8 cellular contexts compared by ENCODE assay signal in the genomic region with DNA sequence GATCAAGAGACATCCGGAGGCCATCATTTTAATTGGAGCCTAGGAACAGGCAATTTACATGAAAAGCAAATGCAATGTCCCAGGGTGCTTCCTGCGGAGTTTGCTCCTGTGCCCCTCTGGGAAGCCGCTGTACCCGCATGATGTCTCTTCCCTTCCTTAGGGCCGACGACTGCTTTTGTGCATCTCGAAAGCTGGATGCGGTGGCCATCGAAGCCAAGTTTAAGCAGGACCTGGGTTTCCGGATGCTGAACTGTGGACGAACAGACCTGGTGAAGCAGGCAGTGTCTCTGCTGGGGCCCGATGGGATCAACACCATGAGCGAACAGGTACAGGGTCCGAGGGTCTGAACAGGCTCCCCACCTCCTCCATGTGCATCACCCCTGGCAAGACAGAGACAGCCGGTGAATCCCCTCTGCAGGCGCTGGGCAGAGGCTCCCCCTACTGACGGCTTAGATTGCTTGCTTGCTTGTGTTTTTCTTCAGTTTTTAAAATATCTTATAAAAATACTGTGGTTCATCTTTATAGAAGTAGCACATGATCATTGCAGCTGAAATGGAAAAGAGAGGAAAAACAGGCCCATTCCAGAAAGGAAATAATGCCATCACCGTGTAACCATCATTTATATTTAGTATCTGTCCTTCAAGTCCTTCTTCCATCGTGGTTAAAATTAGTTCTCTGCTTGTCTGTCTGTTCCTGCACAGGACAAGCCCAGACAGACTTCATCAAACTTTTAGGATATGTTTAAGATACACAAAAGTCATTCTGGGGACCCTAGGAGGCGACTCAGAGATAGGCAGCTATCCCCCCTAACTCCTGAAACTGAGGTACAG.
A peak's percentile ranks its signal among the peaks of the same experiment; 100 is the strongest.
DNase-seq lines count a peak whose midpoint lies in the region; TF ChIP-seq lines count a peak whose summit lies in the region.

No MANE protein-coding gene starts in this region.

- TF ChIP-seq CTCF in VCaP (conservative IDR thresholded peaks at IDR 0.05): peak; percentile 94

- H3K27ac ChIP-seq in VCaP: no peak overlapping the region

- peak; percentile 49 for TF ChIP-seq RAD21 in Ishikawa (IDR thresholded peaks at IDR 0.05; ENCODE audit: low read depth)

- DNase-seq in NCI-H1436 (lab: John Stamatoyannopoulos, UW): peak; percentile 7
- DNase-seq in NCI-H1436 treated with DMSO at 0.1 percent for 48 hours (lab: John Stamatoyannopoulos, UW): no peak
- DNase-seq in hepatic stellate cell (ENCODE audit: low spot score): peak; percentile 37
- peak; percentile 21 for DNase-seq in stimulated activated CD4-positive, alpha-beta T cell treated with anti-CD3 and anti-CD28 coated beads, Interleukin-4, amount 100 ng/mL, for 1 hour
- DNase-seq in NCI-H128 (lab: John Stamatoyannopoulos, UW; ENCODE audit: unreplicated experiment): no peak
- no peak for DNase-seq in MV-4-11 (lab: John Stamatoyannopoulos, UW)

- no peak for TF ChIP-seq EP300 in Ishikawa (IDR thresholded peaks at IDR 0.05; ENCODE audit: borderline replicate concordance)

TF ChIP-seq in Ishikawa, 13 proteins besides CTCF, POLR2A, EP300 and RAD21:
- TF ChIP-seq ZBTB7A (IDR thresholded peaks at IDR 0.05; ENCODE audit: low read depth) (no peak), TAF1 (IDR thresholded peaks at IDR 0.05; ENCODE audit: low read depth) (no peak)

Comparison
In these comparisons a context has a peak if more than half of its experiments do, and no peak if none do; other contexts are left out.
1. DNase-seq: peak in NCI-H1436 (single experiment), hepatic stellate cell (single experiment) and stimulated activated CD4-positive, alpha-beta T cell treated with anti-CD3 and anti-CD28 coated beads, Interleukin-4, amount 100 ng/mL, for 1 hour (single experiment); none in NCI-H1436 treated with DMSO at 0.1 percent for 48 hours (single experiment), NCI-H128 (single experiment) and MV-4-11 (single experiment).